In the genomic region with DNA sequence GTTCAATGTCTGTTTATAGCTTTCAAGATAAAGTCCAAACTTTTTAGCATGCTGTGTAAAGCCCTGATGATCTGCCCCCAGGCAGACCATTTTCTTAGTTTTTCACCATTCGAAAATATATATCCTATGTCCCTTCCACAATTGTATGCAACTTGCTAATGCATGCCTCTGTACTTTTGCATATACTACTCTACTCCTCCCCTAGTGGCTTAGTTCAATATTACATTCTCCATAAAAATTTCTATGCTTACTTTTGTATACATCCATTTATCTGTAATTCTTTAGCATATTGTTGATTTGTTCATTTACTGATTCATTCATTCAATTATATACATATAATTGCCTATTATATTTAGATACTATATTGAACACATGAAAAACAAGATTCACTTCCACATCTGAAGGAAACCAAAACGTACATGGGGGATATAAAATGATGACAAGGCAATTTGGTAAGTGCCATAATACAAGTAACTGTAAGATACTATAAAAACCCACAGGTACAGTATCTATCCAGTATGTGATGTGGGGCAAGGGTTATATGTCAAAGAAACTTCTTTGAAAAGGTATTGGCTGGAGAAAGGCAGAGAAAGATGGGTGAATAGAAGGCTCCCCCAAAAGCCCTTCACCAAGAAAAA, we compare ENCODE assay signal across 15 cellular contexts.
DNase-seq lines count a peak whose midpoint lies in the region; ATAC-seq and TF ChIP-seq lines count a peak whose summit lies in the region.
"Had no signal": no experiment of that assay in that cellular context is flagged by ENCODE, and none has a peak within 500 bp of the region (broad histone marks: within the 10 kb centered on the region; RNA-seq: fewer than 3 reads in every experiment).

No MANE protein-coding gene starts in this region.

- H3K36me3 ChIP-seq in H7 (replicated peaks; ENCODE audit: control insufficient read depth, insufficient read depth, low read length) = no peaks in the 10 kb centered on the region
- no peaks in the 10 kb centered on the region for H3K36me3 ChIP-seq in PC-3 (ENCODE audit: low read depth, low read length)
- H3K36me3 ChIP-seq: gastrocnemius medialis, neutrophil had no signal

- H3K9me3 ChIP-seq in PC-3 (ENCODE audit: low read length) = no peaks in the 10 kb centered on the region
- H3K9me3 ChIP-seq: gastrocnemius medialis, neutrophil had no signal

- no TSS peak for BruUV-seq in PC-3 (replicated peaks; lab: Mats Ljungman, UMichigan)

- no peaks in the 10 kb centered on the region for H3K4me1 ChIP-seq in PC-3 (ENCODE audit: insufficient read depth, low read length)
- no peaks in the 10 kb centered on the region for H3K4me1 ChIP-seq in foreskin keratinocyte
- H3K4me1 ChIP-seq: gastrocnemius medialis had no signal

- no peaks in the 10 kb centered on the region for H3K27me3 ChIP-seq in H7 (ENCODE audit: control insufficient read depth, insufficient read depth, low read length)
- no peaks in the 10 kb centered on the region for H3K27me3 ChIP-seq in PC-3 (ENCODE audit: low read length)
- H3K27me3 ChIP-seq in foreskin keratinocyte = no peaks in the 10 kb centered on the region
- H3K27me3 ChIP-seq: gastrocnemius medialis, neutrophil had no signal

- H3K9ac ChIP-seq in PC-3 (ENCODE audit: low read length) = no peak overlapping the region

- CTCF ChIA-PET in PC-3 (lab: Charles Lee) = no interaction called here

- TF ChIP-seq CTCF in 22Rv1 (IDR thresholded peaks at IDR 0.05) (peak; percentile 39), PC-3 (conservative IDR thresholded peaks at IDR 0.05; ENCODE audit: low read depth, low read length) (peak; percentile 41; the same call in 1 of the 2 replicates), foreskin keratinocyte (conservative IDR thresholded peaks at IDR 0.05) (peak; percentile 6)

- H3K4me3 ChIP-seq in H7 (ENCODE audit: insufficient read depth, low read depth, low read length) = no peak overlapping the region
- H3K4me3 ChIP-seq in PC-3 (ENCODE audit: low read length) = no peak overlapping the region
- H3K4me3 ChIP-seq: gastrocnemius medialis had no signal

- DNase-seq in H7 = peak; percentile 4
- DNase-seq in PC-3 = peak; percentile 12
- no peak for DNase-seq in foreskin keratinocyte
- no peak for DNase-seq in NCI-H2171 treated with DMSO at 0.1 percent for 48 hours (lab: John Stamatoyannopoulos, UW)
- no peak for DNase-seq in NCI-H1694 treated with DMSO at 0.1 percent for 48 hours (lab: John Stamatoyannopoulos, UW)
- DNase-seq in OCI-M2 (lab: John Stamatoyannopoulos, UW; ENCODE audit: unreplicated experiment) = no peak
- no peak for DNase-seq in central memory CD4-positive, alpha-beta T cell
- DNase-seq: activated naive CD4-positive, alpha-beta T cell treated with anti-CD3 and anti-CD28 coated beads, Interleukin-2, amount 10 ng/mL, durations not matched to agents 7 days and 5 days; DMS153; gastrocnemius medialis; NCI-H2107; stimulated activated naive CD4-positive, alpha-beta T cell treated with Interleukin-2 at 50 U/mL for 16 hours had no signal

- H3K4me2 ChIP-seq in PC-3 (ENCODE audit: low read length) = no peak overlapping the region

- POLR2A ChIA-PET in PC-3 (lab: Charles Lee; ENCODE audit: unreplicated experiment) = no interaction called here

- H2AFZ ChIP-seq in PC-3 (ENCODE audit: low read length) = no peak overlapping the region

- intact Hi-C loops in PC-3 (cut with micrococcal nuclease) = no loop called here

- no peaks in the 10 kb centered on the region for H3F3A ChIP-seq in PC-3 (ENCODE audit: low read length, unreplicated experiment)

- H4K20me1 ChIP-seq in PC-3 (ENCODE audit: low read length) = no peaks in the 10 kb centered on the region

- ATAC-seq in PC-3 (no peak), foreskin keratinocyte (no peak)
- ATAC-seq: gastrocnemius medialis, WTC11 had no signal

- H3K27ac ChIP-seq in 22Rv1 (no peak overlapping the region), PC-3 (ENCODE audit: low read length) (no peak overlapping the region), foreskin keratinocyte (no peak overlapping the region)
- H3K27ac ChIP-seq: gastrocnemius medialis, neutrophil had no signal

- no peaks in the 10 kb centered on the region for H3K79me2 ChIP-seq in PC-3 (ENCODE audit: low read length)

- no peaks in the 10 kb centered on the region for H3K9me2 ChIP-seq in PC-3 (replicated peaks; ENCODE audit: low read length)

Comparison
In these comparisons a context has a peak if more than half of its experiments do, and no peak if none do; other contexts are left out.
1. DNase-seq: peak in H7 (single experiment) and PC-3 (single experiment); none in foreskin keratinocyte (0 of 2), NCI-H2171 treated with DMSO at 0.1 percent for 48 hours (single experiment), NCI-H1694 treated with DMSO at 0.1 percent for 48 hours (single experiment), OCI-M2 (single experiment) and central memory CD4-positive, alpha-beta T cell (single experiment).
2. Peak in every context shown above with its lines, with median percentiles within 50 percentile points of each other: CTCF ChIP-seq.